In the genomic region with DNA sequence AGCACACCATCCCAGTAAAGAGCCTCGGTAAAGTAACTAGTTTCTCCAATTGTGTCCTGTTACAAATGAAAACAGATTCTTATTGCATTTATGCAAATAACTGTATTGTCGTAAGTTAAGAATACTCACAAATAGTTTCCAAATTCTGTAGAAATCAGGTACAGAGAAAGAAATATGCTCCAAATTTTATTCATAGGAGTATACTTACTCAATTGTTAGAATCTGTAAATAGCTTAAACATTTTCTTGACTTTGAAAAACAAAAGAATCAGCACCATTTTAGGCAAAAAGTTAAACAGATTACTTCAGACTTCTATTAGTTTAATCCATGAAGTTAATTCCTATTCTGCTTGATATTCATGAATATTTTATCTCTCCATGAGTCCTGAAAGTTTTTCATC, we compare ENCODE assay signal across 25 cellular contexts. TPM values are rescaled to one million over a fixed set of nuclear protein-coding genes. Genes with fewer than 3 reads are reported as not detected.
"Had no signal": no experiment of that assay in that cellular context is flagged by ENCODE, and none has a peak within 500 bp of the region (broad histone marks: within the 10 kb centered on the region; RNA-seq: fewer than 3 reads in every experiment).

No MANE protein-coding gene starts in this region.

- H3K36me3 ChIP-seq: gastrocnemius medialis, heart right ventricle, left lung, lower lobe of right lung had no signal

- H3K4me1 ChIP-seq: esophagus squamous epithelium, gastrocnemius medialis, heart right ventricle, left lung, lower lobe of right lung had no signal

- H3K27me3 ChIP-seq: dorsolateral prefrontal cortex, esophagus squamous epithelium, gastrocnemius medialis, heart right ventricle, left lung had no signal

- H3K4me3 Mint-ChIP-seq: naive thymus-derived CD4-positive, alpha-beta T cell had no signal

- H3K4me3 ChIP-seq: coronary artery, dorsolateral prefrontal cortex, esophagus squamous epithelium, gastrocnemius medialis, heart right ventricle, left lung, lower lobe of right lung had no signal

- DNase-seq: dermis blood vessel endothelial cell; dorsolateral prefrontal cortex; effector CD4-positive, alpha-beta T cell; effector memory CD4-positive, alpha-beta T cell; erythroblast; esophagus squamous epithelium; foreskin fibroblast; foreskin melanocyte; gastrocnemius medialis; glutamatergic neuron; head of caudate nucleus; heart right ventricle; hippocampal formation; left cardiac atrium; left lung; left ventricle myocardium superior; lower lobe of right lung; mesenchymal stem cell; midbrain; naive thymus-derived CD4-positive, alpha-beta T cell had no signal

- H3K9me3 ChIP-seq: gastrocnemius medialis, lower lobe of right lung had no signal

- H3K27ac ChIP-seq: coronary artery, dorsolateral prefrontal cortex, epithelial cell of prostate, esophagus squamous epithelium, gastrocnemius medialis, heart right ventricle, left lung, lower lobe of right lung had no signal

- H3K27ac Mint-ChIP-seq: naive thymus-derived CD4-positive, alpha-beta T cell had no signal

- H3K4me1 Mint-ChIP-seq: naive thymus-derived CD4-positive, alpha-beta T cell had no signal

RNA-seq across cellular contexts. Expression of a gene that starts 10.7 kb away (rescaled TPM):
- total RNA-seq: dermis blood vessel endothelial cell; glomerular endothelial cell; left ventricle myocardium superior; lung microvascular endothelial cell; mononuclear cell; naive thymus-derived CD4-positive, alpha-beta T cell had no signal
